In the genomic region with DNA sequence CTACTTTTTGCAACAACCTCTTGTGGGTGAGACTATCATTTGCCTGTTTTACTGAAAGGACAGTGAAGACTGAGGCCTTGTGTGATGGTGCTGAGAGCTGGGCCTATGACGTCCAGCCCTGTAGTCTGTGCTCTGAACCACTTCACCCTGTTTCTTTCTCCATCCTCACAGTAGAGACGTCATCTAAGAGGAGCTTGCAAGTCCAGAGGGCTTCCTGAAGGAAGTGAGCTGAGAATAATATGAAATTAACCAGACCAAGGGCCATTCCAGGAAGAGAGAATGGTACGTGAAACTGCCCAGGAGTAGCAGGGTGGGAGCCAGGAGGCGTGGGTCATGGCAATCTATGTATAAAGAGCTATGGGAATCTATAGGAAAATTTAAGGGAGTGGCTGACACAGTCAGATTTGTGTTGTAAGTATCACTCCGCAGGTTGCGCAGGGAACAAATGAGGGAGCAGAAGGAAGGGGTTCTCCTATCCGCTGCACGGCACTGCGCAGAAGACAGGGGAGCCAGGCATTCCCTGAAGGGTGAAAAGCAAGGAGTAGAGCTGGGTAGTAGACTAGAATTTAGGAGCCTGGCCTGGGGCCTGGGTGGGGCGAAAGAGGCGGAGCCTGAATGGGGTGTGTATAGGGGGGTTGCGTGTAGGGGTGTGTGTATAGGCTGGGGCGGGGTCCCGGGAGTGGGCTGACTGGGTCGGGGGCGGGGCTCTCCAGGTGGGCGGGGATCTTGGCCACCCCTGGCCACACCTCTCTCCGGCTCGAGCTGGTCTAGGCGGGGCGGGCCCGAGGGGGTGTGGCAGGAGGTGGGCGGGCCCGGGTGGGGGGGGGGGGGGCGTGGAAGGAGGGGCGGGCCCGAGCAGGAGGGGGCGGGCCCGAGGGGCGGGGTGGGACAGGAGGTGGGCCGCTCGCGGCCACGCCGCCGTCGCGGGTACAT, we compare ENCODE assay signal across 8 cellular contexts. TPM values are rescaled to one million over a fixed set of nuclear protein-coding genes. Genes with fewer than 3 reads are reported as not detected.
DNase-seq lines count a peak whose midpoint lies in the region; ATAC-seq and TF ChIP-seq lines count a peak whose summit lies in the region.

A gene (plus strand): TSS at position 931 of the 933 bp plus-strand sequence. CDS start 2,688 bp downstream, outside the sequence.

- peak; percentile 39 for ATAC-seq in GM19023 (IDR thresholded peaks at IDR 0.05; ENCODE audit: unreplicated experiment)
- peak; percentile 48 for ATAC-seq in HG03442 (IDR thresholded peaks at IDR 0.05; ENCODE audit: unreplicated experiment)

- TF ChIP-seq CTCF in AG10803 (conservative IDR thresholded peaks at IDR 0.05; ENCODE audit: low read length) (no peak), right atrium auricular region (IDR thresholded peaks at IDR 0.05) (no peak)

- peaks cover 8% of the 10 kb centered on the region for H3K4me1 Mint-ChIP-seq in activated naive CD4-positive, alpha-beta T cell treated with anti-CD3 and anti-CD28 coated beads, Interleukin-2, amount 10 ng/mL, durations not matched to agents 7 days and 5 days

- H3K36me3 Mint-ChIP-seq in activated naive CD4-positive, alpha-beta T cell treated with anti-CD3 and anti-CD28 coated beads, Interleukin-2, amount 10 ng/mL, durations not matched to agents 7 days and 5 days, result no peaks in the 10 kb centered on the region

- no peaks in the 10 kb centered on the region for H3K9me3 ChIP-seq in right atrium auricular region

- peaks cover 79% of the 10 kb centered on the region for H3K27me3 Mint-ChIP-seq in activated naive CD4-positive, alpha-beta T cell treated with anti-CD3 and anti-CD28 coated beads, Interleukin-2, amount 10 ng/mL, durations not matched to agents 7 days and 5 days

- peak within 1 kb of the TSS; percentile 20; the same call in 1 of the 2 replicates for H3K4me3 ChIP-seq in AG10803 (ENCODE audit: low read length)
- H3K4me3 ChIP-seq in right atrium auricular region, result peak within 1 kb of the TSS; percentile 10 to 49
- H3K4me3 ChIP-seq in skeletal muscle cell (ENCODE audit: low read depth, low read length), result peak within 1 kb of the TSS; percentile 53

- no peaks in the 10 kb centered on the region for H3K27me3 ChIP-seq in right atrium auricular region

- DNase-seq in AG10803 (ENCODE audit: low read depth) (peak; percentile 37), RPMI8226 (peak; percentile 75), right atrium auricular region (ENCODE audit: low spot score) (no peak), skeletal muscle cell (ENCODE audit: low read depth) (no peak), retina (no peak)
- DNase-seq in activated naive CD4-positive, alpha-beta T cell treated with anti-CD3 and anti-CD28 coated beads, Interleukin-2, amount 10 ng/mL, durations not matched to agents 7 days and 5 days, result peak; percentile 74

- H3K27ac ChIP-seq in right atrium auricular region, result no peak within 1 kb of the TSS

- H3K27ac Mint-ChIP-seq in activated naive CD4-positive, alpha-beta T cell treated with anti-CD3 and anti-CD28 coated beads, Interleukin-2, amount 10 ng/mL, durations not matched to agents 7 days and 5 days, result no peak within 1 kb of the TSS

- H3K9me3 Mint-ChIP-seq in activated naive CD4-positive, alpha-beta T cell treated with anti-CD3 and anti-CD28 coated beads, Interleukin-2, amount 10 ng/mL, durations not matched to agents 7 days and 5 days, result no peaks in the 10 kb centered on the region

- CTCF ChIA-PET in activated naive CD4-positive, alpha-beta T cell treated with anti-CD3 and anti-CD28 coated beads, Interleukin-2, amount 10 ng/mL, durations not matched to agents 7 days and 5 days (lab: Charles Lee), result interaction anchor here (0.7 to 4.3 kb wide), 6 partner anchors 9 to 223 kb away, joined by 3 to 25 read pairs (median 4); no protein-coding TSS in a partner anchor

- H3K4me3 Mint-ChIP-seq in activated naive CD4-positive, alpha-beta T cell treated with anti-CD3 and anti-CD28 coated beads, Interleukin-2, amount 10 ng/mL, durations not matched to agents 7 days and 5 days, result peak within 1 kb of the TSS; percentile 52

- H3K36me3 ChIP-seq in right atrium auricular region, result no peaks in the 10 kb centered on the region

- peaks cover 0 to 21% of the 10 kb centered on the region in 2 donors for H3K4me1 ChIP-seq in right atrium auricular region

RNA-seq across cellular contexts. Expression of the gene that starts here (rescaled TPM):
- 1 to 10 TPM in 1 of 2 donors, under 1 TPM in 1; 0.48 to 1.5 TPM for total RNA-seq in right atrium auricular region

Comparison
In these comparisons a context has a peak if more than half of its experiments do, and no peak if none do; other contexts are left out.
1. DNase-seq: peak in AG10803 (single experiment), RPMI8226 (single experiment) and activated naive CD4-positive, alpha-beta T cell treated with anti-CD3 and anti-CD28 coated beads, Interleukin-2, amount 10 ng/mL, durations not matched to agents 7 days and 5 days (single experiment); none in right atrium auricular region (single experiment), skeletal muscle cell (single experiment) and retina (single experiment).
2. Peak in every context shown above with its lines, with median percentiles within 50 percentile points of each other: H3K4me3 ChIP-seq.